ENCODE assay signal across 8 cellular contexts in the genomic region with DNA sequence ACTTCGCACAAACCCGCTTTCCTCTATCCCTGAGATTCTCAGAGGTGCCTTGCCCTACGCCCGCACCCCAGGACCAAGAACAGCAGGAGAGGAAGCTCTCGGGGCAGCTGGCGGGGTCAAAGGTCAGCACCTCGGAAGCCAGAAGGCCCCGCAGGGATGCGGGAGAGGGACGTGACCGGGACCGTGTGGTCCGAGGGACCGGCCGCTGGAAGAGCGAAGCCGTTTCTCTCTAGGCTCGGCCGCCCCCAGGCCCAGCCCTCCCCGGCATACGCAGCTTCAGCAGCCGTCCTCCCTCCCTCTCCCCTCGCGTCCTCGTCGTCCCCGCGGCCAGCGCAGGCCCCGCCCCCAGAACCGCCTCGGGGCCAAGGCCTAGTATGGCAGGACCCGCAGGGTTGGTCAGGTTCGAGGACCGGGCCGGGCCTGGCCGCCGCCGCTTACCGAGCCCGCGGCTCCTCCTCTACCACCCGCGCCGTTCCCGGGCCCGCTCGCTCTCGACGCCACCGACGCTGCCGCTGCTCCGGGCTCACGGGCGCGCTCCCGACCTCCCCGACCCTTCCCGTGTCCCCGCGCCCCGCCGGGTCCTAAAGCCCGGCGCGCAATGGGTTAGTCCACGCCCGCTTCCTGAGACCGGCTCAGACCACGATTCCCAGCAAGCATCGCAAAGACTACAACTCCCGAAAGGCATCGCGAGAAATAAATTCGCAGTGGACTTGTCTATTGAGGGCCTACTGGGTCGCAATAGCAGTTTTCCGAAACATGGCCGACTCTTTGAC. TPM values are rescaled to one million over a fixed set of nuclear protein-coding genes. Genes with fewer than 3 reads are reported as not detected.
DNase-seq lines count a peak whose midpoint lies in the region; TF ChIP-seq lines count a peak whose summit lies in the region.

A gene with protein sequence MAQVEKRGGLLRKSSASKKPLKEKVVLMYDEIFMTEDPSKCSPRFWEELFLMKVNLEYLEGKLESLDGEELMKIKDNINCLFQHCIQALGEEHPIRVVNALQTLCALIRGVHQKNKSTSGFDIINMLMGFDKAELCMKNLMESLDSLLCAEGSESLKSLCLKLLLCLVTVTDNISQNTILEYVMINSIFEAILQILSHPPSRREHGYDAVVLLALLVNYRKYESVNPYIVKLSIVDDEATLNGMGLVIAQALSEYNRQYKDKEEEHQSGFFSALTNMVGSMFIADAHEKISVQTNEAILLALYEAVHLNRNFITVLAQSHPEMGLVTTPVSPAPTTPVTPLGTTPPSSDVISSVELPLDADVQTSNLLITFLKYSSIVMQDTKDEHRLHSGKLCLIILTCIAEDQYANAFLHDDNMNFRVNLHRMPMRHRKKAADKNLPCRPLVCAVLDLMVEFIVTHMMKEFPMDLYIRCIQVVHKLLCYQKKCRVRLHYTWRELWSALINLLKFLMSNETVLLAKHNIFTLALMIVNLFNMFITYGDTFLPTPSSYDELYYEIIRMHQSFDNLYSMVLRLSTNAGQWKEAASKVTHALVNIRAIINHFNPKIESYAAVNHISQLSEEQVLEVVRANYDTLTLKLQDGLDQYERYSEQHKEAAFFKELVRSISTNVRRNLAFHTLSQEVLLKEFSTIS (minus strand): TSS at position 527 of the 773 bp plus-strand sequence. CDS start 16,059 bp downstream, outside the sequence.

- peaks cover 10% of the 10 kb centered on the region for H3K4me1 ChIP-seq in HEK293 (ENCODE audit: control insufficient read depth, insufficient read depth, low read length)
- peaks cover 35% of the 10 kb centered on the region for H3K4me1 ChIP-seq in suprapubic skin

- POLR2A ChIA-PET in HEK293 (lab: Yijun Ruan, JAX) = interaction anchor here (0.6 to 2.8 kb wide), 9 partner anchors 10 to 347 kb away, joined by 3 to 14 read pairs (median 5); a partner anchor contains a TSS

- peak; percentile 14; the same call in 1 of the 2 replicates for TF ChIP-seq CTCF in HEK293 (tag by site-specific recombination; IDR thresholded peaks at IDR 0.05)
- no peak for TF ChIP-seq CTCF in suprapubic skin (IDR thresholded peaks at IDR 0.05)

- peaks cover 11% of the 10 kb centered on the region for H3K36me3 Mint-ChIP-seq in activated naive CD4-positive, alpha-beta T cell treated with anti-CD3 and anti-CD28 coated beads, Interleukin-2, amount 10 ng/mL, durations not matched to agents 7 days and 5 days

- peak within 1 kb of the TSS; percentile 70 for H3K9ac ChIP-seq in SK-N-MC (ENCODE audit: insufficient read length)

- no peaks in the 10 kb centered on the region for H3K9me3 Mint-ChIP-seq in activated naive CD4-positive, alpha-beta T cell treated with anti-CD3 and anti-CD28 coated beads, Interleukin-2, amount 10 ng/mL, durations not matched to agents 7 days and 5 days

- H3K27me3 ChIP-seq in suprapubic skin = no peaks in the 10 kb centered on the region

- peaks cover 42% of the 10 kb centered on the region for H3K4me1 Mint-ChIP-seq in activated naive CD4-positive, alpha-beta T cell treated with anti-CD3 and anti-CD28 coated beads, Interleukin-2, amount 10 ng/mL, durations not matched to agents 7 days and 5 days

- no peak for TF ChIP-seq EP300 in suprapubic skin (IDR thresholded peaks at IDR 0.05)

- no peaks in the 10 kb centered on the region for H3K9me3 ChIP-seq in HEK293 (ENCODE audit: control insufficient read depth, insufficient read depth, low read depth, low read length)
- no peaks in the 10 kb centered on the region for H3K9me3 ChIP-seq in SK-N-MC (ENCODE audit: low read depth, low read length)
- H3K9me3 ChIP-seq in suprapubic skin = no peaks in the 10 kb centered on the region

- H3K4me3 ChIP-seq in HEK293 (ENCODE audit: low read depth, low read length) = peak within 1 kb of the TSS; percentile 64
- H3K4me3 ChIP-seq in SK-N-MC = peak within 1 kb of the TSS; percentile 83
- peak within 1 kb of the TSS; percentile 71 for H3K4me3 ChIP-seq in suprapubic skin

- no peaks in the 10 kb centered on the region for H3K27me3 Mint-ChIP-seq in activated naive CD4-positive, alpha-beta T cell treated with anti-CD3 and anti-CD28 coated beads, Interleukin-2, amount 10 ng/mL, durations not matched to agents 7 days and 5 days

- peak within 1 kb of the TSS; percentile 96 for H3K27ac Mint-ChIP-seq in activated naive CD4-positive, alpha-beta T cell treated with anti-CD3 and anti-CD28 coated beads, Interleukin-2, amount 10 ng/mL, durations not matched to agents 7 days and 5 days

- TF ChIP-seq POLR2A in suprapubic skin (IDR thresholded peaks at IDR 0.05) = peak in 1 of 2 donors; percentile 46

- CTCF ChIA-PET in HEK293 (lab: Yijun Ruan, JAX) = interaction anchor here (0.6 to 2.9 kb wide), 4 partner anchors 12 to 17 kb away, joined by 3 to 14 read pairs (median 4); no protein-coding TSS in a partner anchor
- CTCF ChIA-PET in activated naive CD4-positive, alpha-beta T cell treated with anti-CD3 and anti-CD28 coated beads, Interleukin-2, amount 10 ng/mL, durations not matched to agents 7 days and 5 days (lab: Charles Lee) = interaction anchor here (0.7 to 1.2 kb wide), 2 partner anchors 15 to 215 kb away, joined by 3 to 6 read pairs; no protein-coding TSS in a partner anchor

- H3K27ac ChIP-seq in HEK293 (ENCODE audit: extremely low read depth, low read depth, low read length) (peak within 1 kb of the TSS; percentile 81), SK-N-MC (0 out of 2 replicates have a peak within 1 kb of the TSS, but pooled peaks have one; percentile 50), suprapubic skin (peak within 1 kb of the TSS; percentile 94)

- DNase-seq in GF-D8 (lab: John Stamatoyannopoulos, UW) = peak; percentile 94
- DNase-seq in MV-4-11 (lab: John Stamatoyannopoulos, UW) = peak; percentile 97
- DNase-seq in SK-N-MC (ENCODE audit: low read depth, low spot score) = peak; percentile 66
- DNase-seq in activated naive CD4-positive, alpha-beta T cell treated with anti-CD3 and anti-CD28 coated beads, Interleukin-2, amount 10 ng/mL, durations not matched to agents 7 days and 5 days = peak; percentile 95
- DNase-seq in globus pallidus (ENCODE audit: low spot score) = peak; percentile 98
- DNase-seq in nucleus accumbens (lab: John Stamatoyannopoulos, UW) = peak; percentile 66 to 97 (median 92)
- peak; percentile 94 to 95 for DNase-seq in suprapubic skin (ENCODE audit: low spot score in 2 of 2)

- under 1% methylated on average over 26 of the region's 79 CpGs for WGBS in suprapubic skin

- H3K36me3 ChIP-seq in HEK293 (ENCODE audit: control insufficient read depth in 2 of 2, insufficient read depth in 1 of 2, low read length in 2 of 2) (no peaks in the 10 kb centered on the region; a peak in 1 of 3 replicates), SK-N-MC (ENCODE audit: insufficient read depth, low read length) (no peaks in the 10 kb centered on the region), suprapubic skin (no peaks in the 10 kb centered on the region)

- peak within 1 kb of the TSS; percentile 98 for H3K4me3 Mint-ChIP-seq in activated naive CD4-positive, alpha-beta T cell treated with anti-CD3 and anti-CD28 coated beads, Interleukin-2, amount 10 ng/mL, durations not matched to agents 7 days and 5 days

TF ChIP-seq in HEK293, 187 proteins besides CTCF, POLR2A, EP300 and RAD21 (continues in another document):
- TF ChIP-seq ZBTB8A (tag by site-specific recombination; IDR thresholded peaks at IDR 0.05) = peak; percentile 88
- peak; percentile 98 for TF ChIP-seq ZNF561 (tag by site-specific recombination; IDR thresholded peaks at IDR 0.05; ENCODE audit: borderline replicate concordance)
- TF ChIP-seq GLI2 (tag by site-specific recombination; IDR thresholded peaks at IDR 0.05; ENCODE audit: borderline replicate concordance, low read depth) = no peak
- no peak for TF ChIP-seq ZNF670 (tag by site-specific recombination; IDR thresholded peaks at IDR 0.05; ENCODE audit: low read depth)
- TF ChIP-seq ZNF324 (tag by site-specific recombination; IDR thresholded peaks at IDR 0.05) = no peak; the same call in none of the 2 replicates
- TF ChIP-seq, protein P1, sequence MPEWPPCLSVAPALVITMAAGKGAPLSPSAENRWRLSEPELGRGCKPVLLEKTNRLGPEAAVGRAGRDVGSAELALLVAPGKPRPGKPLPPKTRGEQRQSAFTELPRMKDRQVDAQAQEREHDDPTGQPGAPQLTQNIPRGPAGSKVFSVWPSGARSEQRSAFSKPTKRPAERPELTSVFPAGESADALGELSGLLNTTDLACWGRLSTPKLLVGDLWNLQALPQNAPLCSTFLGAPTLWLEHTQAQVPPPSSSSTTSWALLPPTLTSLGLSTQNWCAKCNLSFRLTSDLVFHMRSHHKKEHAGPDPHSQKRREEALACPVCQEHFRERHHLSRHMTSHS (tag by site-specific recombination; IDR thresholded peaks at IDR 0.05) = no peak
- TF ChIP-seq, protein P2, sequence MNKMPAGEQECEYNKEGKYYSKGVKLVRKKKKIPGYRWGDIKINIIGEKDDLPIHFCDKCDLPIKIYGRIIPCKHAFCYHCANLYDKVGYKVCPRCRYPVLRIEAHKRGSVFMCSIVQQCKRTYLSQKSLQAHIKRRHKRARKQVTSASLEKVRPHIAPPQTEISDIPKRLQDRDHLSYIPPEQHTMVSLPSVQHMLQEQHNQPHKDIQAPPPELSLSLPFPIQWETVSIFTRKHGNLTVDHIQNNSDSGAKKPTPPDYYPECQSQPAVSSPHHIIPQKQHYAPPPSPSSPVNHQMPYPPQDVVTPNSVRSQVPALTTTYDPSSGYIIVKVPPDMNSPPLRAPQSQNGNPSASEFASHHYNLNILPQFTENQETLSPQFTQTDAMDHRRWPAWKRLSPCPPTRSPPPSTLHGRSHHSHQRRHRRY (tag by site-specific recombination; IDR thresholded peaks at IDR 0.05) = no peak
- TF ChIP-seq, protein P3, sequence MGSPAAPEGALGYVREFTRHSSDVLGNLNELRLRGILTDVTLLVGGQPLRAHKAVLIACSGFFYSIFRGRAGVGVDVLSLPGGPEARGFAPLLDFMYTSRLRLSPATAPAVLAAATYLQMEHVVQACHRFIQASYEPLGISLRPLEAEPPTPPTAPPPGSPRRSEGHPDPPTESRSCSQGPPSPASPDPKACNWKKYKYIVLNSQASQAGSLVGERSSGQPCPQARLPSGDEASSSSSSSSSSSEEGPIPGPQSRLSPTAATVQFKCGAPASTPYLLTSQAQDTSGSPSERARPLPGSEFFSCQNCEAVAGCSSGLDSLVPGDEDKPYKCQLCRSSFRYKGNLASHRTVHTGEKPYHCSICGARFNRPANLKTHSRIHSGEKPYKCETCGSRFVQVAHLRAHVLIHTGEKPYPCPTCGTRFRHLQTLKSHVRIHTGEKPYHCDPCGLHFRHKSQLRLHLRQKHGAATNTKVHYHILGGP (tag by site-specific recombination; IDR thresholded peaks at IDR 0.05) = no peak; the same call in 1 of the 2 replicates
- TF ChIP-seq ZNF133 (tag by site-specific recombination; IDR thresholded peaks at IDR 0.05) = no peak
- peak; percentile 91; the same call in 1 of the 2 replicates for TF ChIP-seq ZEB2 (tag by site-specific recombination; IDR thresholded peaks at IDR 0.05)
- TF ChIP-seq ZNF19 (tag by site-specific recombination; IDR thresholded peaks at IDR 0.05; ENCODE audit: low read depth) = no peak
- peak; percentile 90 for TF ChIP-seq ZNF335 (tag by site-specific recombination; conservative IDR thresholded peaks at IDR 0.05)

RNA-seq across cellular contexts. Expression of the gene that starts here (rescaled TPM):
- total RNA-seq in suprapubic skin = 10 to 100 TPM; 12.1 to 25.7 (median 20.4) TPM

Comparison
In these comparisons a context has a peak if more than half of its experiments do, and no peak if none do; other contexts are left out.
1. Peak in every context shown above with its lines: DNase-seq, H3K4me3 ChIP-seq and H3K27ac ChIP-seq.